In the genomic region with DNA sequence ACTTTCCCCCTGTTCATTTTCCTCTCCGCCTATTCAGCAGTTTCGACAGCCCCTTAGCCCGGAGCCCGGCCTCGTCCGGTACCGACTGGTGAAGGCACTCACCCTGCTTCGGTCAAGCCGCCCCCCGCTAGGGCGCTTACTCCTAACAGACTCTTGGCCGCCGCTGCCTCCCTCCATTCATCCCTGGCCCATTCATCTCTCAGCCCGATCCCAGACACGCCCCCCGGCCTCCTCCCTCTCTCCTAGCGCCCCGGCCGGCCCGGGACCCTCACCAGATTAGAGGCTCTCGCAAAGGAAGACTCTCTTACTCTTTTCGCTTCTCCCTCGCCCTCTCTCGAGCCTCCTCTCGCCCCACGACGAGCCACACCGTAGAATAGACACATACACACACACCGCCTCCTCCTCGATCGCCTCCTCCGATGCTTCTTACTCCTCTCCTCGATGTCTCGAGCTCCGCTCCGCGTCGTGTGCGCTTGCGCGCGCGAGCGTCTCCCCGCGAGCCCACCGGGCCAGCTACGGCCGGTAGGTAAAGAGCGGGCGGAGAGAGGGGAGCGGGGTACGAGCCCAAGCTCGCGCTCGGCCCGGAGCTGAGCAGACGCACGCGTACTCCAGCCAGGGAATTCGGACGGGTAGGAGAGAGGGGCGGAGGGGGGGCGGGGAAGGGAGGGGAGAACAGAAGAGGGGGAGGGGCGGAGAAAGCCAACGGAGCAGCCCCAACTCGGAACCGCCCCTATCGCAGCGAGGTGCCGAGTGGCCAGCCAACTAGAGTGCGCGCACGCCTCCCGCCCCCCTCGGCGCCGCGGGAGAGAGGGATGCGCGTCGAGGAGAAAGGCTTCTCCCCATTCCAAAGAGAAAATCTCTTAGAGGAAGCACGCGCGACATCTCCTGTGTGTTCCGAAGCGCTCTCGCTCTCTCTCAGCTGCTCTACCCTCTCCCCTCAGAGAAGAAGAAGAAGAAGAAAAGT, we compare ENCODE assay signal across 8 cellular contexts. TPM values are rescaled to one million over a fixed set of nuclear protein-coding genes. Genes with fewer than 3 reads are reported as not detected.
DNase-seq lines count a peak whose midpoint lies in the region; ATAC-seq and TF ChIP-seq lines count a peak whose summit lies in the region.

A gene (minus strand): TSS at position 633 of the 964 bp plus-strand sequence.

- peaks cover 4 to 31% (median 9%) of the 10 kb centered on the region in 3 donors for H3K27me3 ChIP-seq in skeletal muscle tissue (ENCODE audit: control insufficient read depth in 3 of 3, insufficient read depth in 3 of 3, low read length in 3 of 3)

- DNase-seq in DMS 273 treated with DMSO at 0.1 percent for 48 hours (lab: John Stamatoyannopoulos, UW) = peak; percentile 56
- peak; percentile 74 to 80 for DNase-seq in NCI-H1930 (lab: John Stamatoyannopoulos, UW)
- peak; percentile 18 to 19 for DNase-seq in activated CD4-positive, alpha-beta T cell treated with anti-CD3 and anti-CD28 coated beads for 24 hours (ENCODE audit: low read depth in 2 of 2)
- DNase-seq in islet precursor cell = peak; percentile 91

- no peak for ATAC-seq in HG03108 (IDR thresholded peaks at IDR 0.05; ENCODE audit: unreplicated experiment)
- no peak for ATAC-seq in GM18505 (IDR thresholded peaks at IDR 0.05; ENCODE audit: unreplicated experiment)

- no peaks in the 10 kb centered on the region for H3K36me3 ChIP-seq in skeletal muscle tissue (ENCODE audit: control insufficient read depth in 3 of 3, insufficient read depth in 3 of 3, low read length in 3 of 3)

- no peak within 1 kb of the TSS for H3K9ac ChIP-seq in skeletal muscle tissue (ENCODE audit: low read depth in 1 of 3, low read length in 3 of 3)

- TF ChIP-seq POLR2A in GM18505 (IDR thresholded peaks at IDR 0.05; ENCODE audit: borderline replicate concordance, extremely low read depth, insufficient read depth, insufficient read length) = no peak

- peaks cover 0 to 3% (median 0%) of the 10 kb centered on the region in 3 donors for H3K9me3 ChIP-seq in skeletal muscle tissue (ENCODE audit: control insufficient read depth in 3 of 3, low read length in 3 of 3)

- peak within 1 kb of the TSS; percentile 57 to 65 (median 63) for H3K4me3 ChIP-seq in skeletal muscle tissue (ENCODE audit: low read length in 3 of 3)

- peak within 1 kb of the TSS; percentile 79 for H3K27ac ChIP-seq in cingulate gyrus (ENCODE audit: low read depth, low read length)
- H3K27ac ChIP-seq in skeletal muscle tissue (ENCODE audit: low read depth, low read length) = no peak within 1 kb of the TSS

- H3K4me1 ChIP-seq in skeletal muscle tissue (ENCODE audit: control insufficient read depth in 3 of 3, insufficient read depth in 3 of 3, low read length in 3 of 3) = peaks cover 0 to 4% (median 0%) of the 10 kb centered on the region in 3 donors

RNA-seq across cellular contexts. Expression of the gene that starts here (rescaled TPM):
- 3.7 TPM for total RNA-seq in skeletal muscle tissue

Comparison
In these comparisons a context has a peak if more than half of its experiments do, and no peak if none do; other contexts are left out.
1. DNase-seq: peak in every context shown above with its lines; median percentile 91 in islet precursor cell; 77 in NCI-H1930; 56 in DMS 273 treated with DMSO at 0.1 percent for 48 hours; 18 in activated CD4-positive, alpha-beta T cell treated with anti-CD3 and anti-CD28 coated beads for 24 hours.